Comparison of ENCODE assay signal across 9 cellular contexts in genomic region chr6:18388252-18388651, GRCh38. TPM values are rescaled to one million over a fixed set of nuclear protein-coding genes. Genes with fewer than 3 reads are reported as not detected.
A peak's percentile ranks its signal among the peaks of the same experiment; 100 is the strongest.
DNase-seq lines count a peak whose midpoint lies in the region; FAIRE-seq and TF ChIP-seq lines count a peak whose summit lies in the region.
"Had no signal": no experiment of that assay in that cellular context is flagged by ENCODE, and none has a peak within 500 bp of the region (broad histone marks: within the 10 kb centered on the region; RNA-seq: fewer than 3 reads in every experiment).

No MANE protein-coding gene starts in this region.

- H3K36me3 ChIP-seq in mesodermal cell (ENCODE audit: control insufficient read depth, insufficient read depth, low read length): no peaks in the 10 kb centered on the region

- 71 to 80% methylated on average over 1 of the region's 3 CpGs for WGBS in mesodermal cell (ENCODE audit: insufficient coverage in 2 of 2), 2 experiments

- H3K9me3 ChIP-seq in mesodermal cell (ENCODE audit: control insufficient read depth, low read length): no peaks in the 10 kb centered on the region

- in situ Hi-C loops in astrocyte of the spinal cord (cut with HindIII; ENCODE audit: low sequenced_read_pairs): no loop called here

- FAIRE-seq in D721Med (lab: Jason Lieb, UNC): no peak
- FAIRE-seq: GM18507 had no signal

- H3K4me3 ChIP-seq in astrocyte of the spinal cord (ENCODE audit: low read depth, low read length): peak overlapping the region; percentile 72
- H3K4me3 ChIP-seq in mesodermal cell (ENCODE audit: extremely low read depth, insufficient read depth, low read length, poor library complexity, severe bottlenecking): peak overlapping the region; percentile 49

- H3K4me1 ChIP-seq in mesodermal cell (ENCODE audit: control insufficient read depth, insufficient read depth, low read length, poor library complexity, severe bottlenecking): peaks cover 20% of the 10 kb centered on the region

- DNase-seq in HT-29 (ENCODE audit: low spot score) (peak; percentile 47), astrocyte of the spinal cord (ENCODE audit: low read depth, low spot score) (peak; percentile 23), D721Med (ENCODE audit: insufficient read length, low spot score) (no peak), SW 1271 (lab: John Stamatoyannopoulos, UW) (no peak), NCI-H187 treated with DMSO at 0.1 percent for 48 hours (lab: John Stamatoyannopoulos, UW) (no peak)
- no peak for DNase-seq in stimulated activated CD4-positive, alpha-beta T cell treated with anti-CD3 and anti-CD28 coated beads, Interleukin-15, amount 100 ng/mL, for 24 hours

- TF ChIP-seq CTCF in 22Rv1 (IDR thresholded peaks at IDR 0.05) (no peak), astrocyte of the spinal cord (IDR thresholded peaks at IDR 0.05; ENCODE audit: low read depth, low read length) (no peak), D721Med (IDR thresholded peaks at IDR 0.05; ENCODE audit: insufficient read depth, missing control alignments) (no peak)

- H3K27ac ChIP-seq in 22Rv1: peak overlapping the region; percentile 93
- no peak overlapping the region for H3K27ac ChIP-seq in mesodermal cell (ENCODE audit: low read depth, low read length, severe bottlenecking)

RNA-seq across cellular contexts. Expression of gene RNF144B, which starts 1.1 kb away (rescaled TPM):
- 3.9 and 4.5 TPM in 2 replicates for total RNA-seq in HT-29 (2014; rRNA removed; shearing (Covaris generic))
- 0.33 TPM for polyA plus RNA-seq in mesodermal cell (2013, experiment 1 of 2)
- 0.71 TPM for polyA plus RNA-seq in mesodermal cell (2013, experiment 2 of 2)

Comparison
In these comparisons a context has a peak if more than half of its experiments do, and no peak if none do; other contexts are left out.
1. DNase-seq: peak in HT-29 (single experiment) and astrocyte of the spinal cord (single experiment); none in D721Med (single experiment), stimulated activated CD4-positive, alpha-beta T cell treated with anti-CD3 and anti-CD28 coated beads, Interleukin-15, amount 100 ng/mL, for 24 hours (single experiment), SW 1271 (0 of 2) and NCI-H187 treated with DMSO at 0.1 percent for 48 hours (single experiment).